In genomic region chr11:14399087-14399486, GRCh38 we compare ENCODE assay signal across 17 cellular contexts. TPM values are rescaled to one million over a fixed set of nuclear protein-coding genes. Genes with fewer than 3 reads are reported as not detected.
DNase-seq lines count a peak whose midpoint lies in the region; ATAC-seq and TF ChIP-seq lines count a peak whose summit lies in the region.
"Had no signal": no experiment of that assay in that cellular context is flagged by ENCODE, and none has a peak within 500 bp of the region (broad histone marks: within the 10 kb centered on the region; RNA-seq: fewer than 3 reads in every experiment).

No MANE protein-coding gene starts in this region.

- no peak for ATAC-seq in GM23338
- ATAC-seq in right lobe of liver, result peak in 3 of 4 donors; percentile 45 to 74 (median 57)
- ATAC-seq in stimulated activated effector memory CD8-positive, alpha-beta T cell treated with anti-CD3 and anti-CD28 coated beads, Interleukin-12 subunit alpha, Interleukin-12 subunit beta, amount 100 ng/mL, for 72 hours, result no peak
- ATAC-seq: CD8-positive, alpha-beta T cell had no signal

- H3K9ac ChIP-seq in mammary epithelial cell (ENCODE audit: insufficient read depth, low read length), result no peak overlapping the region
- H3K9ac ChIP-seq: BLaER1 treated with 17β-estradiol and CSF1 and Interleukin-3, amounts not matched to agents 10 nM and 100 nM had no signal

- no peaks in the 10 kb centered on the region for H3F3A ChIP-seq in GM23338 (replicated peaks; ENCODE audit: low read depth)

- H3K4me3 Mint-ChIP-seq in MCF 10A (ENCODE audit: unreplicated experiment), result no peak overlapping the region
- H3K4me3 Mint-ChIP-seq in GM23338, result no peak overlapping the region
- no peak overlapping the region for H3K4me3 Mint-ChIP-seq in stimulated activated effector memory CD8-positive, alpha-beta T cell treated with anti-CD3 and anti-CD28 coated beads, Interleukin-12 subunit alpha, Interleukin-12 subunit beta, amount 100 ng/mL, for 72 hours
- H3K4me3 Mint-ChIP-seq: B cell; CD4-positive, alpha-beta T cell; CD8-positive, alpha-beta T cell had no signal

- in situ Hi-C loops in mammary epithelial cell (cut with MboI; ENCODE audit: low sequenced_read_pairs in 2 of 2), result no loop called here

- H2AFZ ChIP-seq in mammary epithelial cell (ENCODE audit: low read depth, low read length) (peak overlapping the region; percentile 24), GM23338 (peak overlapping the region; percentile 56)

- no TSS peak for BruUV-seq in mammary epithelial cell (replicated peaks; lab: Mats Ljungman, UMichigan)
- BruUV-seq in MCF 10A (replicated peaks; lab: Mats Ljungman, UMichigan), result no TSS peak

- no peaks in the 10 kb centered on the region for H3K36me3 ChIP-seq in mammary epithelial cell (ENCODE audit: insufficient read depth, low read length)
- no peaks in the 10 kb centered on the region for H3K36me3 ChIP-seq in GM23338 (ENCODE audit: insufficient read depth)
- H3K36me3 ChIP-seq in right lobe of liver, result no peaks in the 10 kb centered on the region
- H3K36me3 ChIP-seq: BLaER1 treated with 17β-estradiol and CSF1 and Interleukin-3, amounts not matched to agents 10 nM and 100 nM had no signal

- no peaks in the 10 kb centered on the region for H3K27me3 ChIP-seq in mammary epithelial cell (ENCODE audit: insufficient read depth, low read length)
- no peaks in the 10 kb centered on the region for H3K27me3 ChIP-seq in GM23338 (ENCODE audit: insufficient read depth)
- no peaks in the 10 kb centered on the region for H3K27me3 ChIP-seq in right lobe of liver
- H3K27me3 ChIP-seq: BLaER1 treated with 17β-estradiol and CSF1 and Interleukin-3, amounts not matched to agents 10 nM and 100 nM had no signal

- intact Hi-C loops in mammary epithelial cell (cut with micrococcal nuclease), result no loop called here
- intact Hi-C loops in MCF 10A (cut with micrococcal nuclease), result no loop called here
- intact Hi-C loops in right lobe of liver (cut with DNase I), result no loop called here

- H3K9me2 ChIP-seq in GM23338 (ENCODE audit: insufficient read depth), result no peaks in the 10 kb centered on the region

- H3K27me3 Mint-ChIP-seq in MCF 10A (ENCODE audit: insufficient read depth, unreplicated experiment) (no peaks in the 10 kb centered on the region), GM23338 (ENCODE audit: insufficient read depth, low read depth, poor library complexity) (peaks cover 1% of the 10 kb centered on the region)
- H3K27me3 Mint-ChIP-seq: B cell; CD4-positive, alpha-beta T cell had no signal

- H3K27ac ChIP-seq in mammary epithelial cell (ENCODE audit: insufficient read depth, low read depth, low read length) (no peak overlapping the region), GM23338 (ENCODE audit: low read depth) (no peak overlapping the region), right lobe of liver (no peak overlapping the region)
- H3K27ac ChIP-seq: 22Rv1; A549; BLaER1 treated with 17β-estradiol and CSF1 and Interleukin-3, amounts not matched to agents 10 nM and 100 nM; C4-2B had no signal

- 100% methylated on average over 1 of the region's 1 CpG for WGBS in mammary epithelial cell (ENCODE audit: low coverage, missing lambda C conversion rate)
- WGBS in right lobe of liver (ENCODE audit: insufficient coverage, low coverage, low lambda C conversion rate, missing lambda C conversion rate), result 8% methylated on average over 1 of the region's 1 CpG

- POLR2A ChIA-PET in MCF 10A (lab: Yijun Ruan, JAX), result interaction anchor here (0.7 to 1.8 kb wide), 4 partner anchors 11 to 86 kb away, joined by 3 read pairs; no protein-coding TSS in a partner anchor

- H3K79me2 ChIP-seq in mammary epithelial cell (ENCODE audit: insufficient read depth, low read length) (no peaks in the 10 kb centered on the region), GM23338 (replicated peaks; ENCODE audit: insufficient read depth) (no peaks in the 10 kb centered on the region)

- no peak overlapping the region for H3K27ac Mint-ChIP-seq in MCF 10A (ENCODE audit: low read depth, unreplicated experiment)
- H3K27ac Mint-ChIP-seq in GM23338, result no peak overlapping the region
- no peak overlapping the region for H3K27ac Mint-ChIP-seq in stimulated activated effector memory CD8-positive, alpha-beta T cell treated with anti-CD3 and anti-CD28 coated beads, Interleukin-12 subunit alpha, Interleukin-12 subunit beta, amount 100 ng/mL, for 72 hours
- H3K27ac Mint-ChIP-seq: B cell; CD4-positive, alpha-beta T cell; CD8-positive, alpha-beta T cell had no signal

- H3K9me3 Mint-ChIP-seq in MCF 10A (ENCODE audit: unreplicated experiment), result no peaks in the 10 kb centered on the region
- H3K9me3 Mint-ChIP-seq in GM23338, result no peaks in the 10 kb centered on the region
- no peaks in the 10 kb centered on the region for H3K9me3 Mint-ChIP-seq in stimulated activated effector memory CD8-positive, alpha-beta T cell treated with anti-CD3 and anti-CD28 coated beads, Interleukin-12 subunit alpha, Interleukin-12 subunit beta, amount 100 ng/mL, for 72 hours
- H3K9me3 Mint-ChIP-seq: CD4-positive, alpha-beta T cell; CD8-positive, alpha-beta T cell had no signal

- H4K20me1 ChIP-seq in mammary epithelial cell (ENCODE audit: insufficient read depth, low read length), result no peaks in the 10 kb centered on the region
- no peaks in the 10 kb centered on the region for H4K20me1 ChIP-seq in GM23338 (replicated peaks; ENCODE audit: insufficient read depth)
- H4K20me1 ChIP-seq: BLaER1 treated with 17β-estradiol and CSF1 and Interleukin-3, amounts not matched to agents 10 nM and 100 nM had no signal

- CTCF ChIA-PET in mammary epithelial cell (lab: Charles Lee; ENCODE audit: low non-redundant PET), result interaction anchor here (0.6 to 0.7 kb wide), 2 partner anchors 91 to 99 kb away, joined by 3 to 4 read pairs; no protein-coding TSS in a partner anchor
- CTCF ChIA-PET in MCF 10A (lab: Yijun Ruan, JAX), result interaction anchor here (0.6 to 1.4 kb wide), 3 partner anchors 9 to 12 kb away, joined by 3 to 5 read pairs (median 4); no protein-coding TSS in a partner anchor

- peaks cover 15% of the 10 kb centered on the region for H3K4me1 Mint-ChIP-seq in MCF 10A (ENCODE audit: insufficient read depth, unreplicated experiment)
- H3K4me1 Mint-ChIP-seq in GM23338, result peaks cover 3% of the 10 kb centered on the region; the same call in 1 of the 3 replicates
- H3K4me1 Mint-ChIP-seq in stimulated activated effector memory CD8-positive, alpha-beta T cell treated with anti-CD3 and anti-CD28 coated beads, Interleukin-12 subunit alpha, Interleukin-12 subunit beta, amount 100 ng/mL, for 72 hours, result peaks cover 7% of the 10 kb centered on the region
- H3K4me1 Mint-ChIP-seq: B cell had no signal

- dilution Hi-C loops in mammary epithelial cell (cut with HindIII; ENCODE audit: low sequenced_read_pairs), result no loop called here

- H3K4me2 ChIP-seq in mammary epithelial cell (ENCODE audit: insufficient read depth, low read depth, low read length) (no peak overlapping the region), GM23338 (no peak overlapping the region)
- H3K4me2 ChIP-seq: A549; BLaER1 treated with 17β-estradiol and CSF1 and Interleukin-3, amounts not matched to agents 10 nM and 100 nM had no signal

- TF ChIP-seq CTCF in mammary epithelial cell (conservative IDR thresholded peaks at IDR 0.05 in 1 of 2, IDR thresholded peaks at IDR 0.05 in 1 of 2; ENCODE audit: extremely low read depth in 1 of 2, insufficient read depth in 1 of 2, low read depth in 1 of 2, low read length in 2 of 2), result no peak
- no peak for TF ChIP-seq CTCF in MCF 10A (IDR thresholded peaks at IDR 0.05; ENCODE audit: unreplicated experiment)
- TF ChIP-seq CTCF in GM23338 (conservative IDR thresholded peaks at IDR 0.05; ENCODE audit: low read depth in 2 of 2), result no peak
- no peak for TF ChIP-seq CTCF in right lobe of liver (IDR thresholded peaks at IDR 0.05)

- H3K4me3 ChIP-seq in mammary epithelial cell (replicated peaks in 1 of 3; ENCODE audit: insufficient read depth in 1 of 3, low read depth in 2 of 3, low read length in 3 of 3), result no peak overlapping the region
- no peak overlapping the region for H3K4me3 ChIP-seq in GM23338
- H3K4me3 ChIP-seq in right lobe of liver, result no peak overlapping the region
- H3K4me3 ChIP-seq: A549; BLaER1 treated with 17β-estradiol and CSF1 and Interleukin-3, amounts not matched to agents 10 nM and 100 nM had no signal

- H3K4me1 ChIP-seq in mammary epithelial cell (ENCODE audit: insufficient read depth, low read length), result peaks cover 19% of the 10 kb centered on the region
- no peaks in the 10 kb centered on the region for H3K4me1 ChIP-seq in GM23338 (ENCODE audit: insufficient read depth)
- H3K4me1 ChIP-seq in right lobe of liver, result peaks cover 0 to 5% (median 0%) of the 10 kb centered on the region in 4 donors
- H3K4me1 ChIP-seq: A549, Caco-2 had no signal

- no peaks in the 10 kb centered on the region for H3K36me3 Mint-ChIP-seq in MCF 10A (ENCODE audit: insufficient read depth, unreplicated experiment)
- no peaks in the 10 kb centered on the region for H3K36me3 Mint-ChIP-seq in GM23338 (ENCODE audit: low read depth)
- no peaks in the 10 kb centered on the region for H3K36me3 Mint-ChIP-seq in stimulated activated effector memory CD8-positive, alpha-beta T cell treated with anti-CD3 and anti-CD28 coated beads, Interleukin-12 subunit alpha, Interleukin-12 subunit beta, amount 100 ng/mL, for 72 hours
- H3K36me3 Mint-ChIP-seq: CD8-positive, alpha-beta T cell had no signal

- no peaks in the 10 kb centered on the region for H3K9me3 ChIP-seq in mammary epithelial cell (replicated peaks; ENCODE audit: insufficient read depth, low read length)
- no peaks in the 10 kb centered on the region for H3K9me3 ChIP-seq in right lobe of liver
- H3K9me3 ChIP-seq: A549; BLaER1 treated with 17β-estradiol and CSF1 and Interleukin-3, amounts not matched to agents 10 nM and 100 nM; Caco-2 had no signal

- DNase-seq in mammary epithelial cell (no peak), MCF 10A (ENCODE audit: unreplicated experiment) (no peak), GM23338 (ENCODE audit: low spot score) (no peak), right lobe of liver (no peak)
- no peak for DNase-seq in stimulated activated effector memory CD8-positive, alpha-beta T cell treated with anti-CD3 and anti-CD28 coated beads, Interleukin-12 subunit alpha, Interleukin-12 subunit beta, amount 100 ng/mL, for 72 hours (ENCODE audit: low spot score in 2 of 2)
- DNase-seq: AML-193; Caco-2; Calu3; CD4-positive, alpha-beta T cell; CD8-positive, alpha-beta T cell; DMS79 treated with DMSO at 0.1 percent for 48 hours; GF-D8 had no signal

- no peak for TF ChIP-seq POLR2A in right lobe of liver (IDR thresholded peaks at IDR 0.05)

RNA-seq across cellular contexts. Expression of gene RRAS2, which starts 40.1 kb away (rescaled TPM):
- total RNA-seq in mammary epithelial cell, result 100 to 1,000 TPM; 125 to 141 TPM
- polyA plus RNA-seq in mammary epithelial cell, result 50.0 TPM
- 37.4 TPM for polyA minus RNA-seq in mammary epithelial cell
- total RNA-seq in MCF 10A (2022), result 128 and 145 TPM in 2 replicates
- 293 and 296 TPM in 2 replicates for total RNA-seq in GM23338 (2014; rRNA removed; shearing (Covaris generic))
- 174 and 196 TPM in 2 replicates for polyA plus RNA-seq in GM23338 (2016; fragmentation: Nextera tagmentation; extraction: Ambion mirVana)
- total RNA-seq in right lobe of liver, result 10 to 100 TPM; 21.0 to 44.8 (median 31.1) TPM

Comparison
In these comparisons a context has a peak if more than half of its experiments do, and no peak if none do; other contexts are left out.
1. ATAC-seq: peak in right lobe of liver (3 of 4); none in GM23338 (single experiment) and stimulated activated effector memory CD8-positive, alpha-beta T cell treated with anti-CD3 and anti-CD28 coated beads, Interleukin-12 subunit alpha, Interleukin-12 subunit beta, amount 100 ng/mL, for 72 hours (single experiment).